10 cellular contexts compared by ENCODE assay signal in the genomic region with DNA sequence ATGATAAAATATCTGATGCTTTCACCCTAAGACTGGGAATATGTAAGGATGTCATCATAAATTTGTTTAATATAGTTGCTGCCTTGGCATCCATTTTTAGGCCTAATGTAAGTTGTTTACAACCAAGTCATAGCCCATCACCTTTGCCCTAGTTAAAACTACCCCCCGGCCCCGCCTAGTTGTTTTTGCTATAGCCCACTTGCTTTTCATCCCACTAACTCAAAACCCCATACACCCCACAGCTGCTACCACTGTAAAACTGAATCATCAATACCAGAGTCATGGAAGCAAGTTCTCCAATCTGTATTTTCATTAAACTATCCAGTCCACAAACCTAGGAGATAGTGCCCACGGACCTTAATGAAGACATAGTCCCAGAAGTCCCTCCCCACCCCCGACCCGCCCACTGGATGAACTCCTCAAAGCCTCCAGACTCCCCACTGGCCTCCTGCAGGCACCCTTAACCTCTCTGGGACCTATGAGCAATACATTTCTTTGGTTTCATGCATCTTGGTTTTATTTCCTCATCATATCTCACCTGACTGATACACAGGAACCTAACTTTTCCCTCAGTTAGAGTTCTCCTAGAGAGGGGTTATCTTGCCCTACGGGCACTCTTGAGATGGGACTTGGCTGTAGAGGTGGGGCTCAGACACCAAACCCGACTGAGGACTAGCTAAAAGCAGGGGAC.
"Had no signal": no experiment of that assay in that cellular context is flagged by ENCODE, and none has a peak within 500 bp of the region (broad histone marks: within the 10 kb centered on the region; RNA-seq: fewer than 3 reads in every experiment).

No MANE protein-coding gene starts in this region.

- H3K27me3 ChIP-seq: ascending aorta, hepatocyte, uterus had no signal

- H3K4me1 ChIP-seq: ascending aorta, thyroid gland, uterus had no signal

- H3K4me2 ChIP-seq: hepatocyte had no signal

- H3K4me3 Mint-ChIP-seq: endodermal cell had no signal

- DNase-seq: activated CD4-positive, alpha-beta T cell treated with anti-CD3 and anti-CD28 coated beads, Interleukin-2, amount 50 U/mL, for 1 hour; endodermal cell; kidney; stimulated activated CD4-positive, alpha-beta T cell treated with anti-CD3 and anti-CD28 coated beads, Interleukin-12 subunit alpha, Interleukin-12 subunit beta, amount 100 ng/mL, for 4 hours; stimulated activated CD4-positive, alpha-beta T cell treated with anti-CD3 and anti-CD28 coated beads, Interleukin-2, amount 100 ng/mL, for 48 hours; stimulated activated CD8-positive, alpha-beta memory T cell treated with anti-CD3 and anti-CD28 coated beads, Interleukin-4, amount 100 ng/mL, for 48 hours; thyroid gland; uterus had no signal

- H3K36me3 ChIP-seq: ascending aorta, thyroid gland had no signal

- H3K9me3 ChIP-seq: ascending aorta, thyroid gland, uterus had no signal

- H3K27ac ChIP-seq: ascending aorta, hepatocyte, thyroid gland, uterus had no signal

- H3K9me3 Mint-ChIP-seq: endodermal cell had no signal

- H3K4me3 ChIP-seq: ascending aorta, hepatocyte, thyroid gland, uterus had no signal

- H3K27ac Mint-ChIP-seq: endodermal cell had no signal

- H3K4me1 Mint-ChIP-seq: endodermal cell had no signal
